ENCODE assay signal across 11 cellular contexts in the genomic region with DNA sequence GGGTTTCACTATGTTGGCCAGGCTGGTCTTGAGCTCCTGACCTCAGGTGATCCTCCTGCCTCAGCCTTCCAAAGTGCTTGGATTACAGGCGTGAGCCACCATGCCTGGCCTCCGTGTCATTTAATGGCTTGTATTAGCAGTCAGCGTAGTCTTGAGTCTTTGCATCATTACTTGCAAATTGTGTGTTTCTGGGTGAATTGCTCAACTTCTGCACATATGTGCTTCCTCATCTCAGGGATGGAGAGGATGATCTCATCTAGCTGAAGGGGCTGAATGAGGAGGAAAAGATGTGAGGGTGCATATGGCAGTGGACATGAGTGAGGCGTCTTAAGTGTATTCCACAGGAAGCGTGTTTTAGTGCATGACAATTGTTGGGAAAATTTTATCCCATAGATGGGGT.
A peak's percentile ranks its signal among the peaks of the same experiment; 100 is the strongest.
DNase-seq lines count a peak whose midpoint lies in the region; ATAC-seq and TF ChIP-seq lines count a peak whose summit lies in the region.
"Had no signal": no experiment of that assay in that cellular context is flagged by ENCODE, and none has a peak within 500 bp of the region (broad histone marks: within the 10 kb centered on the region; RNA-seq: fewer than 3 reads in every experiment).

No MANE protein-coding gene starts in this region.

- no peaks in the 10 kb centered on the region for H4K20me1 ChIP-seq in OCI-LY1 (ENCODE audit: insufficient read depth, low read length)

- H3K36me3 Mint-ChIP-seq in stimulated activated naive B cell treated with anti-CD40 and anti-IgM and Interleukin-4, amounts not matched to agents 10 μg/mL and 1 μg/mL and 100 μg/mL, for 72 hours: peaks cover 55 to 63% of the 10 kb centered on the region in 2 donors

- peak overlapping the region; percentile 12; the same call in 1 of the 2 replicates for H3K9ac ChIP-seq in OCI-LY1 (ENCODE audit: low read length)
- H3K9ac ChIP-seq: SK-N-SH had no signal

- H3K4me1 ChIP-seq in OCI-LY1 (ENCODE audit: insufficient read depth, low read length, severe bottlenecking) (peaks cover 25% of the 10 kb centered on the region), gastrocnemius medialis (peaks cover 13 to 21% of the 10 kb centered on the region in 2 donors)
- H3K4me1 ChIP-seq: prostate gland had no signal

- H3K79me2 ChIP-seq in OCI-LY1 (ENCODE audit: insufficient read depth, low read length): no peaks in the 10 kb centered on the region

- peaks cover 8 to 11% of the 10 kb centered on the region in 2 donors for H3K4me1 Mint-ChIP-seq in stimulated activated naive B cell treated with anti-CD40 and anti-IgM and Interleukin-4, amounts not matched to agents 10 μg/mL and 1 μg/mL and 100 μg/mL, for 72 hours

- peaks cover 0 to 2% of the 10 kb centered on the region in 2 donors for H3K9me3 Mint-ChIP-seq in stimulated activated naive B cell treated with anti-CD40 and anti-IgM and Interleukin-4, amounts not matched to agents 10 μg/mL and 1 μg/mL and 100 μg/mL, for 72 hours
- H3K9me3 Mint-ChIP-seq: activated CD4-positive, alpha-beta memory T cell treated with anti-CD3 and anti-CD28 coated beads for 36 hours had no signal

- no peak for TF ChIP-seq CTCF in OCI-LY1 (IDR thresholded peaks at IDR 0.05; ENCODE audit: low read length)
- TF ChIP-seq CTCF in fibroblast of mammary gland (conservative IDR thresholded peaks at IDR 0.05; ENCODE audit: control insufficient read depth, insufficient read depth, low read depth, low read length): no peak
- TF ChIP-seq CTCF in gastrocnemius medialis (IDR thresholded peaks at IDR 0.05 in 4 of 5, conservative IDR thresholded peaks at IDR 0.05 in 1 of 5): no peak

- in situ Hi-C loops in gastrocnemius medialis (cut with MboI; ENCODE audit: low sequenced_read_pairs in 4 of 4): no loop called here

- peak overlapping the region; percentile 42 for H3K27ac Mint-ChIP-seq in stimulated activated naive B cell treated with anti-CD40 and anti-IgM and Interleukin-4, amounts not matched to agents 10 μg/mL and 1 μg/mL and 100 μg/mL, for 72 hours
- H3K27ac Mint-ChIP-seq: activated CD4-positive, alpha-beta memory T cell treated with anti-CD3 and anti-CD28 coated beads for 36 hours had no signal

- TF ChIP-seq POLR2A in gastrocnemius medialis (IDR thresholded peaks at IDR 0.05): no peak

- peaks cover 5% of the 10 kb centered on the region for H3K9me3 ChIP-seq in OCI-LY1 (ENCODE audit: low read length)
- H3K9me3 ChIP-seq in gastrocnemius medialis: no peaks in the 10 kb centered on the region
- H3K9me3 ChIP-seq: prostate gland, SK-N-SH had no signal

- no peak overlapping the region for H3K4me3 Mint-ChIP-seq in stimulated activated naive B cell treated with anti-CD40 and anti-IgM and Interleukin-4, amounts not matched to agents 10 μg/mL and 1 μg/mL and 100 μg/mL, for 72 hours
- H3K4me3 Mint-ChIP-seq: activated CD4-positive, alpha-beta memory T cell treated with anti-CD3 and anti-CD28 coated beads for 36 hours had no signal

- H3K9me2 ChIP-seq in OCI-LY1 (ENCODE audit: low read depth, low read length): no peaks in the 10 kb centered on the region
- H3K9me2 ChIP-seq: SK-N-SH had no signal

- peak overlapping the region; percentile 41 for H3K4me2 ChIP-seq in OCI-LY1 (ENCODE audit: low read length)
- H3K4me2 ChIP-seq: SK-N-SH had no signal

- H3K36me3 ChIP-seq in OCI-LY1 (ENCODE audit: insufficient read depth, low read length) (peaks cover 82% of the 10 kb centered on the region), gastrocnemius medialis (peaks cover 0 to 8% of the 10 kb centered on the region in 2 donors)
- H3K36me3 ChIP-seq: prostate gland had no signal

- H3K27me3 ChIP-seq in OCI-LY1 (ENCODE audit: insufficient read depth, low read length) (no peaks in the 10 kb centered on the region), gastrocnemius medialis (no peaks in the 10 kb centered on the region)

- no peak for ATAC-seq in stimulated activated naive B cell treated with anti-CD40 and anti-IgM and Interleukin-4, amounts not matched to agents 10 μg/mL and 1 μg/mL and 100 μg/mL, for 72 hours (replicated peaks)
- ATAC-seq in gastrocnemius medialis: no peak
- ATAC-seq: left cardiac atrium had no signal

- intact Hi-C loops in head of caudate nucleus (cut with DNase I) (no loop called here), gastrocnemius medialis (cut with DNase I; ENCODE audit: low total_unique reads) (no loop called here)

- H3F3A ChIP-seq in OCI-LY1 (ENCODE audit: insufficient read depth, low read length): no peaks in the 10 kb centered on the region

- no peaks in the 10 kb centered on the region for H3K27me3 Mint-ChIP-seq in stimulated activated naive B cell treated with anti-CD40 and anti-IgM and Interleukin-4, amounts not matched to agents 10 μg/mL and 1 μg/mL and 100 μg/mL, for 72 hours
- H3K27me3 Mint-ChIP-seq: activated CD4-positive, alpha-beta memory T cell treated with anti-CD3 and anti-CD28 coated beads for 36 hours had no signal

- peak overlapping the region; percentile 80 for H3K27ac ChIP-seq in OCI-LY1 (ENCODE audit: low read depth, low read length, poor library complexity, severe bottlenecking)
- no peak overlapping the region for H3K27ac ChIP-seq in gastrocnemius medialis
- H3K27ac ChIP-seq: prostate gland had no signal

- H2AFZ ChIP-seq in OCI-LY1 (ENCODE audit: low read length): no peak overlapping the region

- DNase-seq in GM04504 (ENCODE audit: low read depth): peak; percentile 70
- DNase-seq in fibroblast of mammary gland (ENCODE audit: low read depth): peak; percentile 60
- DNase-seq in stimulated activated naive B cell treated with anti-CD40 and anti-IgM and Interleukin-4, amounts not matched to agents 10 μg/mL and 1 μg/mL and 100 μg/mL, for 72 hours: no peak
- no peak for DNase-seq in AG20443 (ENCODE audit: low spot score)
- no peak for DNase-seq in head of caudate nucleus
- no peak for DNase-seq in gastrocnemius medialis
- DNase-seq: activated CD4-positive, alpha-beta memory T cell treated with anti-CD3 and anti-CD28 coated beads for 36 hours; left cardiac atrium; SK-N-SH had no signal

- H3K4me3 ChIP-seq in OCI-LY1 (ENCODE audit: low read depth, low read length, poor library complexity, severe bottlenecking) (no peak overlapping the region), fibroblast of mammary gland (ENCODE audit: control insufficient read depth, low read depth, low read length) (no peak overlapping the region), gastrocnemius medialis (no peak overlapping the region)
- H3K4me3 ChIP-seq: prostate gland had no signal

Comparison
In these comparisons a context has a peak if more than half of its experiments do, and no peak if none do; other contexts are left out.
1. DNase-seq: peak in GM04504 (single experiment) and fibroblast of mammary gland (single experiment); none in stimulated activated naive B cell treated with anti-CD40 and anti-IgM and Interleukin-4, amounts not matched to agents 10 μg/mL and 1 μg/mL and 100 μg/mL, for 72 hours (single experiment), AG20443 (single experiment), head of caudate nucleus (0 of 42) and gastrocnemius medialis (0 of 2).